In genomic region chr10:93703841-93704240, GRCh38 we compare ENCODE assay signal across 1 cellular context.
TF ChIP-seq lines count a peak whose summit lies in the region.

No MANE protein-coding gene starts in this region.

TF ChIP-seq in IMR-90, 13 proteins besides CTCF, POLR2A, EP300 and RAD21 (continued from another document):
- TF ChIP-seq ELK1 (IDR thresholded peaks at IDR 0.05; ENCODE audit: borderline replicate concordance, low read depth, low read length) (no peak), MAFK (IDR thresholded peaks at IDR 0.05; ENCODE audit: low read depth, low read length) (no peak), RCOR1 (IDR thresholded peaks at IDR 0.05; ENCODE audit: insufficient replicate concordance, low read length) (no peak), RFX5 (IDR thresholded peaks at IDR 0.05; ENCODE audit: low read depth, low read length) (no peak), CEBPB (IDR thresholded peaks at IDR 0.05; ENCODE audit: low read depth, low read length) (no peak)
